ENCODE assay signal across 14 cellular contexts in the genomic region with DNA sequence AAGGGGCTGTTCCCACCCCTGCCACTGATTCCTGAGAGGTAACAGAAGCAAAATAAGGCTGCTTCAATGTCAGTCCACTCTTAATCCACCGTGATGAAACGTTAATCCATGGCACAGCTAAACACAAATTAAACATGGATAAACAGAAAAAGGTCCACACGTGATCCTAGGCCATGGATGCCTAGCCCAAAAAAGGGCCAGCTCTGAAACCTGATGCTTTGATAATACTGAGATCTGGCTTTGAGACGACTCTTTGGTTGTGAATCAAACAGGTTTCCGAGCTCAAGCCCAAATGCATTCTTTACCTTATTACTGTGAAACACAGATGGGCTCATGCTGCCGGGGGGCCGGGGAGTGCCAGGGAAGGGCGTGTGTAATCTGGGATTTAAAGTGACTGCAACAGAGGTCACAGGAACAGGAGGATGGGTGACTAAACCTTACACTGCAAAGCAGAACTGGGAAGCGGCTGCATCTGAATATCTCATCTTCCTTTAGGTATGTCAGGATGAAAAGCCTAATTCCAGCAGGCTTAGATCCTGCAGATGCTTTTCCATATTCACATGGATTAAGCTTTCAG.
DNase-seq lines count a peak whose midpoint lies in the region; TF ChIP-seq lines count a peak whose summit lies in the region.
"Had no signal": no experiment of that assay in that cellular context is flagged by ENCODE, and none has a peak within 500 bp of the region (broad histone marks: within the 10 kb centered on the region; RNA-seq: fewer than 3 reads in every experiment).

No MANE protein-coding gene starts in this region.

- H3K27me3 Mint-ChIP-seq in progenitor cell of endocrine pancreas = no peaks in the 10 kb centered on the region

- H3K4me1 Mint-ChIP-seq in progenitor cell of endocrine pancreas (ENCODE audit: low read depth) = peaks cover 59% of the 10 kb centered on the region

- in situ Hi-C loops in G401 (cut with HindIII; ENCODE audit: low sequenced_read_pairs) = no loop called here

- DNase-seq in G401 (ENCODE audit: low spot score) = peak; percentile 67
- no peak for DNase-seq in RWPE1 (ENCODE audit: low spot score)
- no peak for DNase-seq in epithelial cell of prostate (ENCODE audit: low read depth, low spot score)
- DNase-seq in progenitor cell of endocrine pancreas (ENCODE audit: low spot score, unreplicated experiment) = no peak
- DNase-seq in DMS53 (lab: John Stamatoyannopoulos, UW) = no peak
- no peak for DNase-seq in SIG-M5 (lab: John Stamatoyannopoulos, UW)
- DNase-seq in glomerular visceral epithelial cell (ENCODE audit: extremely low spot score) = no peak
- DNase-seq in activated CD4-positive, alpha-beta T cell treated with anti-CD3 and anti-CD28 coated beads, Interleukin-2, amount 50 U/mL, for 4 hours = no peak
- DNase-seq: activated CD8-positive, alpha-beta memory T cell treated with anti-CD3 and anti-CD28 coated beads, Interleukin-2, amount 50 U/mL, for 48 hours; MV-4-11; naive B cell; NCI-H446 treated with DMSO at 0.1 percent for 48 hours; stimulated activated CD8-positive, alpha-beta memory T cell treated with anti-CD3 and anti-CD28 coated beads, Interleukin-4, amount 100 ng/mL, for 48 hours had no signal

- H3K27ac Mint-ChIP-seq in progenitor cell of endocrine pancreas = peak overlapping the region; percentile 6
- H3K27ac Mint-ChIP-seq: naive B cell had no signal

- peak overlapping the region; percentile 39; the same call in 1 of the 2 replicates for H3K27ac ChIP-seq in RWPE1
- peak overlapping the region; percentile 65 for H3K27ac ChIP-seq in epithelial cell of prostate
- H3K27ac ChIP-seq: HL-60 had no signal

- POLR2A ChIA-PET in RWPE1 (lab: Yijun Ruan, JAX; ENCODE audit: low non-redundant PET) = no interaction called here

- CTCF ChIA-PET in RWPE1 (lab: Yijun Ruan, JAX) = interaction anchor here (1.4 kb wide), 1 partner anchor 33 kb away, joined by 4 read pairs; no protein-coding TSS in a partner anchor

- H3K36me3 Mint-ChIP-seq in progenitor cell of endocrine pancreas (ENCODE audit: insufficient read depth) = peaks cover 22% of the 10 kb centered on the region
- H3K36me3 Mint-ChIP-seq: naive B cell had no signal

- no peak for TF ChIP-seq CTCF in RWPE1 (conservative IDR thresholded peaks at IDR 0.05; ENCODE audit: low read depth)
- TF ChIP-seq CTCF in progenitor cell of endocrine pancreas (IDR thresholded peaks at IDR 0.05; ENCODE audit: unreplicated experiment) = no peak

- H3K4me3 Mint-ChIP-seq in progenitor cell of endocrine pancreas (ENCODE audit: low read depth) = no peak overlapping the region

- H3K9me3 Mint-ChIP-seq in progenitor cell of endocrine pancreas (ENCODE audit: low read depth) = no peaks in the 10 kb centered on the region
